Comparison of ENCODE assay signal across 9 cellular contexts in the genomic region with DNA sequence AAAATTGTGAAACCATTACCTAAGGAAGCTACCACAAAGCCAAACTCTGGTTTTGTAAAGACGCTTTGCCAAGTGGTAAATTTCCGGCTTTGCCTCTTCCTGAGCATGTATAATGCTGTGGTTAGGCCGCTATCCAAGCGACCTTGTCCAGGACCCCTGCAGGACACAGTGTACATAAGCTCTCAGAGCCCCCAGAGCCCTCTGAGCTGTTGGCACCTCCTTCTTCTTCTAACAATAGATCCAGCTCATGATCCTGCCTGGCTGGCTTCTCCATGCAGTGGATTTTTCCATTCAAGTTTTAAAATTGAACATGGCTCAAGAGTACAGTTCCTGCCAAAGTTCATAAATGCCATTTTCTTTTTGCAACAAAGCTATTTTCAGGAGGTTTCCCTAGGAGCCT.
DNase-seq lines count a peak whose midpoint lies in the region; TF ChIP-seq lines count a peak whose summit lies in the region.
"Had no signal": no experiment of that assay in that cellular context is flagged by ENCODE, and none has a peak within 500 bp of the region (broad histone marks: within the 10 kb centered on the region; RNA-seq: fewer than 3 reads in every experiment).

No MANE protein-coding gene starts in this region.

- WGBS in hepatocyte (ENCODE audit: low lambda C conversion rate, missing lambda C conversion rate): 71% methylated on average over 4 of the region's 4 CpGs

- H3K36me3 Mint-ChIP-seq in T-helper 2 cell treated with Interferon-gamma antibody and Interleukin-4, amounts not matched to agents 5 μg/mL and 100 μg/mL, for 36 hours (ENCODE audit: low read depth): no peaks in the 10 kb centered on the region

- in situ Hi-C loops in astrocyte of the spinal cord (cut with HindIII; ENCODE audit: low sequenced_read_pairs): no loop called here

- no peak overlapping the region for H3K27ac Mint-ChIP-seq in T-helper 2 cell treated with Interferon-gamma antibody and Interleukin-4, amounts not matched to agents 5 μg/mL and 100 μg/mL, for 36 hours
- H3K27ac Mint-ChIP-seq: activated T-cell treated with anti-CD3 and anti-CD28 coated beads, Interleukin-2, amount 50 U/mL, for 24 hours had no signal

- no peak overlapping the region for H3K4me3 ChIP-seq in HL-60 (replicated peaks; ENCODE audit: insufficient read depth, low read length)
- no peak overlapping the region for H3K4me3 ChIP-seq in astrocyte of the spinal cord (ENCODE audit: low read depth, low read length)
- H3K4me3 ChIP-seq in hepatocyte: no peak overlapping the region

- no peaks in the 10 kb centered on the region for H3K27me3 Mint-ChIP-seq in T-helper 2 cell treated with Interferon-gamma antibody and Interleukin-4, amounts not matched to agents 5 μg/mL and 100 μg/mL, for 36 hours (ENCODE audit: low read depth)

- no peak overlapping the region for H3K4me3 Mint-ChIP-seq in T-helper 2 cell treated with Interferon-gamma antibody and Interleukin-4, amounts not matched to agents 5 μg/mL and 100 μg/mL, for 36 hours
- H3K4me3 Mint-ChIP-seq: activated T-cell treated with anti-CD3 and anti-CD28 coated beads, Interleukin-2, amount 50 U/mL, for 24 hours had no signal

- H3K36me3 ChIP-seq in hepatocyte (replicated peaks; ENCODE audit: insufficient read depth, low read depth): no peaks in the 10 kb centered on the region

- no peaks in the 10 kb centered on the region for H3K9me3 ChIP-seq in hepatocyte (ENCODE audit: low read depth)

- no peaks in the 10 kb centered on the region for H3K4me1 Mint-ChIP-seq in T-helper 2 cell treated with Interferon-gamma antibody and Interleukin-4, amounts not matched to agents 5 μg/mL and 100 μg/mL, for 36 hours (ENCODE audit: low read depth)

- TF ChIP-seq CTCF in HL-60 (IDR thresholded peaks at IDR 0.05; ENCODE audit: insufficient read depth, low read length) (no peak), astrocyte of the spinal cord (IDR thresholded peaks at IDR 0.05; ENCODE audit: low read depth, low read length) (no peak), hepatocyte (IDR thresholded peaks at IDR 0.05; ENCODE audit: poor library complexity) (no peak)

- H3K27ac ChIP-seq in HL-60 (replicated peaks) (peak overlapping the region; percentile 40), hepatocyte (peak overlapping the region; percentile 71)

- peaks cover 9% of the 10 kb centered on the region for H3K4me1 ChIP-seq in hepatocyte (ENCODE audit: insufficient read depth)

- peak in 1 of 2 experiments; percentile 3 for DNase-seq in HL-60 (ENCODE audit: low read depth in 1 of 2, low spot score in 1 of 2)
- DNase-seq in astrocyte of the spinal cord (ENCODE audit: low read depth, low spot score): peak; percentile 95
- peak; percentile 22 for DNase-seq in hepatocyte (ENCODE audit: low spot score)
- DNase-seq in stromal cell of bone marrow (ENCODE audit: low read depth): peak; percentile 91
- no peak for DNase-seq in GM19238 (ENCODE audit: insufficient read length, low spot score)
- no peak for DNase-seq in A172 (ENCODE audit: low spot score)
- DNase-seq in T-helper 2 cell treated with Interferon-gamma antibody and Interleukin-4, amounts not matched to agents 5 μg/mL and 100 μg/mL, for 36 hours (ENCODE audit: low spot score): no peak
- DNase-seq in NCI-H2029 (lab: John Stamatoyannopoulos, UW): no peak
- DNase-seq: activated T-cell treated with anti-CD3 and anti-CD28 coated beads, Interleukin-2, amount 50 U/mL, for 24 hours had no signal

- no peak overlapping the region for H2AFZ ChIP-seq in hepatocyte

- no peaks in the 10 kb centered on the region for H3K27me3 ChIP-seq in HL-60 (ENCODE audit: insufficient read depth, poor library complexity, severe bottlenecking)
- H3K27me3 ChIP-seq in hepatocyte: no peaks in the 10 kb centered on the region

- H3K9me3 Mint-ChIP-seq in T-helper 2 cell treated with Interferon-gamma antibody and Interleukin-4, amounts not matched to agents 5 μg/mL and 100 μg/mL, for 36 hours: no peaks in the 10 kb centered on the region
- H3K9me3 Mint-ChIP-seq: activated T-cell treated with anti-CD3 and anti-CD28 coated beads, Interleukin-2, amount 50 U/mL, for 24 hours had no signal

- no peaks in the 10 kb centered on the region for H3K79me2 ChIP-seq in hepatocyte

- peak overlapping the region; percentile 34 for H3K4me2 ChIP-seq in hepatocyte

- no peaks in the 10 kb centered on the region for H3K9me2 ChIP-seq in hepatocyte (replicated peaks; ENCODE audit: insufficient read depth)

- H4K20me1 ChIP-seq in hepatocyte (ENCODE audit: insufficient read depth, poor library complexity, severe bottlenecking): no peaks in the 10 kb centered on the region

Comparison
In these comparisons a context has a peak if more than half of its experiments do, and no peak if none do; other contexts are left out.
1. DNase-seq: peak in astrocyte of the spinal cord (single experiment), hepatocyte (single experiment) and stromal cell of bone marrow (single experiment); none in GM19238 (single experiment), A172 (single experiment), T-helper 2 cell treated with Interferon-gamma antibody and Interleukin-4, amounts not matched to agents 5 μg/mL and 100 μg/mL, for 36 hours (single experiment) and NCI-H2029 (single experiment).